Comparison of ENCODE assay signal across 8 cellular contexts in the genomic region with DNA sequence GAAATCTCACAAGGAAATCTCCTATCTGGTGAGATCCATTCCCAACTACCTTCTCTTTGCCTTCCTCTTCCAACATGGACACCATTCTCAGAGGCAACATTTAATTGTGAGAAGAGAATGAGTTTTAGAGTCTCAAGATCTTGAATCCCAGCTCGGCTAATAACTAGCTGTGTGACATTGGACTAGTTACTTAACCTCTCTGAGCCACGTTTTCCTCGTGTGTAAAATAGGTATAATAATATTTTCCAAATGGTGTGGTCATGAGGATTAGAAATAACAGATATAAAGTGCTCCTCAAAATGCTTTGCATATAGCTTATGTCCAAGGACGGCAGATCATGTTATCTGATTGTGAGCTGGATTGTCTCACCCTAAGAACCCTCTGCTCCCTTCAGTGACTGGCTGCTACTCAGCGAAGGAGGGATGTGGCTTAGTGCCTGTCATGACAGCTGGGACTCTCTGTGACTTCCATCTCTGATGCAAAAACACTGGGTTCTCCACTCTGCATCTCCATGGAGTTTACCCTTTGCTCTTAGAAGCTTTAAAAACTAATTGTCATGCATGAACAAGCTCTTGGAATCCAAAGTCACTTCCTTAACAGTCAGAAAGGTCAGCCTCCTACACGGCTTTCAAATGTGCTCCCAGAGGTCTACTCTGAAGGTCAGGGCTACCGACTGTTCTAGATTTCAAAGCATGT. TPM values are rescaled to one million over a fixed set of nuclear protein-coding genes. Genes with fewer than 3 reads are reported as not detected.
DNase-seq lines count a peak whose midpoint lies in the region; FAIRE-seq and TF ChIP-seq lines count a peak whose summit lies in the region.

No MANE protein-coding gene starts in this region.

- H3K4me3 ChIP-seq in dorsolateral prefrontal cortex, result peak overlapping the region in 1 of 59 donors; percentile 49

- TF ChIP-seq CTCF in osteocyte (IDR thresholded peaks at IDR 0.05) (no peak), dorsolateral prefrontal cortex (IDR thresholded peaks at IDR 0.05 in 54 of 56, conservative IDR thresholded peaks at IDR 0.05 in 2 of 56; ENCODE audit: low read depth in 1 of 56, partially characterized antibody in 56 of 56) (no peak)

- H3K27me3 ChIP-seq in dorsolateral prefrontal cortex, result peaks cover 0 to 43% (median 6%) of the 10 kb centered on the region in 45 donors

- peak overlapping the region; percentile 85 for H3K27ac Mint-ChIP-seq in osteocyte (ENCODE audit: unreplicated experiment)

- peak; percentile 98 for FAIRE-seq in G401.6 (lab: Jason Lieb, UNC)

- peaks cover 60% of the 10 kb centered on the region for H3K4me1 Mint-ChIP-seq in osteocyte (ENCODE audit: unreplicated experiment)

- intact Hi-C loops in dorsolateral prefrontal cortex (cut with DNase I), result loop anchor here (5.0 to 10.0 kb wide), 4 partner anchors 143 to 691 kb away; no protein-coding TSS in a partner anchor

- peak; percentile 26 for DNase-seq in NCI-H69 (lab: John Stamatoyannopoulos, UW)
- peak; percentile 52 for DNase-seq in fibroblast of peridontal ligament (ENCODE audit: extremely low read depth)
- no peak for DNase-seq in osteocyte (ENCODE audit: extremely low spot score, unreplicated experiment)
- DNase-seq in retina, result no peak
- no peak for DNase-seq in stimulated activated naive CD4-positive, alpha-beta T cell (lab: John Stamatoyannopoulos, UW)
- no peak for DNase-seq in dorsolateral prefrontal cortex
- DNase-seq in HPDE6-E6E7 (ENCODE audit: extremely low spot score), result no peak

- no peaks in the 10 kb centered on the region for H3K36me3 Mint-ChIP-seq in osteocyte (ENCODE audit: unreplicated experiment)

- no peaks in the 10 kb centered on the region for H3K27me3 Mint-ChIP-seq in osteocyte (ENCODE audit: unreplicated experiment)

- no peak overlapping the region for H3K27ac ChIP-seq in dorsolateral prefrontal cortex

- H3K4me3 Mint-ChIP-seq in osteocyte (ENCODE audit: unreplicated experiment), result no peak overlapping the region

- no peaks in the 10 kb centered on the region for H3K9me3 Mint-ChIP-seq in osteocyte (ENCODE audit: unreplicated experiment)

RNA-seq across cellular contexts. Expression of gene MRPL19, which starts 38.4 kb away (rescaled TPM):
- total RNA-seq in osteocyte (44.8 and 46.6 TPM in 2 replicates), dorsolateral prefrontal cortex (10 to 100 TPM; 42.5 to 80.6 (median 59.1) TPM)

RNA-seq across cellular contexts. Expression of gene EVA1A, which starts 47.4 kb away (rescaled TPM):
- total RNA-seq in osteocyte (30.7 and 33.5 TPM in 2 replicates), dorsolateral prefrontal cortex (1 to 10 TPM in 9 of 120 experiments, under 1 TPM in 15, not detected in 96; 0.22 to 2.5 (median 0.81) TPM)

Comparison
In these comparisons a context has a peak if more than half of its experiments do, and no peak if none do; other contexts are left out.
1. DNase-seq: peak in NCI-H69 (single experiment) and fibroblast of peridontal ligament (single experiment); none in osteocyte (single experiment), retina (single experiment), stimulated activated naive CD4-positive, alpha-beta T cell (0 of 6), dorsolateral prefrontal cortex (0 of 10) and HPDE6-E6E7 (single experiment).